In genomic region chr18:37393945-37394609, GRCh38 we compare ENCODE assay signal across 8 cellular contexts.
A peak's percentile ranks its signal among the peaks of the same experiment; 100 is the strongest.
DNase-seq lines count a peak whose midpoint lies in the region; ATAC-seq, FAIRE-seq and TF ChIP-seq lines count a peak whose summit lies in the region.

No MANE protein-coding gene starts in this region.

- TF ChIP-seq CTCF in left ventricle myocardium inferior (IDR thresholded peaks at IDR 0.05; ENCODE audit: borderline replicate concordance), result peak; percentile 23
- TF ChIP-seq CTCF in pancreas (IDR thresholded peaks at IDR 0.05), result no peak

- peaks cover 10% of the 10 kb centered on the region for H3K9me3 ChIP-seq in left ventricle myocardium inferior (replicated peaks)
- H3K9me3 ChIP-seq in pancreas, result no peaks in the 10 kb centered on the region

- H3K27me3 ChIP-seq in left ventricle myocardium inferior (ENCODE audit: low read depth) (peaks cover 32% of the 10 kb centered on the region), pancreas (no peaks in the 10 kb centered on the region)

- intact Hi-C loops in left ventricle myocardium inferior (cut with micrococcal nuclease) (no loop called here), pancreas (cut with DNase I) (no loop called here)

- DNase-seq in GM04504 (ENCODE audit: low read depth) (peak; percentile 84), NCI-H1436 treated with DMSO at 0.1 percent for 48 hours (lab: John Stamatoyannopoulos, UW) (peak; percentile 25), left ventricle myocardium inferior (peak; percentile 83), pancreas (peak; percentile 36 to 83 (median 55)), activated T-cell treated with anti-CD3 and anti-CD28 coated beads for 4 hours (no peak)
- no peak for DNase-seq in stimulated activated CD4-positive, alpha-beta T cell treated with anti-CD3 and anti-CD28 coated beads, Interleukin-2, amount 100 ng/mL, for 24 hours

- peaks cover 15% of the 10 kb centered on the region for H3K4me1 ChIP-seq in left ventricle myocardium inferior
- no peaks in the 10 kb centered on the region for H3K4me1 ChIP-seq in pancreas

- H3K4me3 ChIP-seq in left ventricle myocardium inferior (peak overlapping the region; percentile 67), pancreas (peak overlapping the region in 3 of 4 donors; percentile 5 to 38 (median 24))

- ATAC-seq in pancreas (peak; percentile 75 to 90 (median 88)), HG03280 (IDR thresholded peaks at IDR 0.05; ENCODE audit: unreplicated experiment) (no peak)

- no peak for FAIRE-seq in pancreas (lab: Jason Lieb, UNC)

- 1% methylated on average over 57 to 59 of the region's 59 CpGs for WGBS in pancreas, 2 donors

- H3K27ac ChIP-seq in angular gyrus (ENCODE audit: low read depth, low read length), result peak overlapping the region; percentile 84
- no peak overlapping the region for H3K27ac ChIP-seq in left ventricle myocardium inferior (replicated peaks)
- H3K27ac ChIP-seq in pancreas, result no peak overlapping the region

- H3K36me3 ChIP-seq in left ventricle myocardium inferior (no peaks in the 10 kb centered on the region), pancreas (no peaks in the 10 kb centered on the region)

Comparison
In these comparisons a context has a peak if more than half of its experiments do, and no peak if none do; other contexts are left out.
1. DNase-seq: peak in GM04504 (single experiment), NCI-H1436 treated with DMSO at 0.1 percent for 48 hours (single experiment), left ventricle myocardium inferior (single experiment) and pancreas (6 of 6); none in stimulated activated CD4-positive, alpha-beta T cell treated with anti-CD3 and anti-CD28 coated beads, Interleukin-2, amount 100 ng/mL, for 24 hours (0 of 2) and activated T-cell treated with anti-CD3 and anti-CD28 coated beads for 4 hours (single experiment).